ENCODE assay signal across 8 cellular contexts in the genomic region with DNA sequence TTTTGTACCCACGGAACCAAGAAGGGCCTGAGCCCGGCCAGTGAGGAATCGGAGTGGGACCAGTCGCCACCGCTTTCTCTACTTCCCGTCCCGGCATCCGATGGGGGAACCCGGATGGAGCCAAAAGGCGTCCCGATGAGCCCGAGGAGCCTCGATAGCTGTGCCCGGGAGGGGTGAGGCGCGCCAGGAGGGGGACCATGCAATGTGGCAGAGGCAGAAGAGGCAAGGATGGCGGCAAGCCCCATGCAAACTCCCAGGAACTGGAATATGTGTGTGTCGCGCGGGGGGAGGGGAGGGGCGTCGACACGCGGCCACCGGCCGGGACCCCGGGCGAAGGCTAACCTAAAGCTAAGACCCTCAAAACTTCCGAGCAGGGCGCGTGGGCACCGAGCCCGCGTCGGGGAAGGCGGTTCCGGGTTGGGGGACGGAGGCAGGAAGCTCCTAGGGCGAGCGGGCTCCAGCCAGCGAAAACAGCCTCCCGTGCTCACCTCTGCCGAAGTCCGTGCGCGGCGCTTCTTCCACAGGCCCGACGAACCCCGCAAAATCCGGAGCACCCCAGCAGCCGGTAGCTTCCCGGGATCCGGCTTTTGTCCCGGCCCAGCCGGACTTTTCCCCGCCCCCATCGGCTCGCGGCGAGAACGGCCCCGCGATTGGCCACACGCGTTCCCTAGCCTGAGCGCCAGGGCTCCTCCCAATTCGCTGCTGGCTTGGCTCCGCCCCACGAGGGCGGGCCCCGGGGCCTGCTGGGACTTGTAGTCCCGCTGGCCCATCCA. TPM values are rescaled to one million over a fixed set of nuclear protein-coding genes. Genes with fewer than 3 reads are reported as not detected.
DNase-seq lines count a peak whose midpoint lies in the region; ATAC-seq and TF ChIP-seq lines count a peak whose summit lies in the region.

A gene (minus strand): TSS at position 560 of the 773 bp plus-strand sequence. CDS start 5,078 bp downstream, outside the sequence.

- H3K4me1 Mint-ChIP-seq in type B pancreatic cell (ENCODE audit: unreplicated experiment), result peaks cover 43% of the 10 kb centered on the region

- DNase-seq in GM10266 (ENCODE audit: extremely low spot score) (peak; percentile 99), NCI-H128 (lab: John Stamatoyannopoulos, UW; ENCODE audit: unreplicated experiment) (peak; percentile 88), T follicular helper cell (ENCODE audit: low read depth) (peak; percentile 90), adipocyte (ENCODE audit: low read depth) (peak; percentile 99), cardiac septum (ENCODE audit: low spot score) (peak; percentile 99), pons (ENCODE audit: low spot score) (peak; percentile 98), type B pancreatic cell (ENCODE audit: extremely low spot score, unreplicated experiment) (peak; percentile 98)

- peak within 1 kb of the TSS; percentile 92 for H3K4me3 Mint-ChIP-seq in type B pancreatic cell

- no peaks in the 10 kb centered on the region for H3K9me3 Mint-ChIP-seq in type B pancreatic cell

- H3K9ac ChIP-seq in adipocyte (ENCODE audit: low read length), result peak within 1 kb of the TSS; percentile 98

- peak; percentile 92 for ATAC-seq in HG02642 (IDR thresholded peaks at IDR 0.05; ENCODE audit: poor library complexity, unreplicated experiment)

- H3K4me1 ChIP-seq in adipocyte (ENCODE audit: control insufficient read depth, insufficient read depth, low read length), result peaks cover 45% of the 10 kb centered on the region

- intact Hi-C loops in cardiac septum (cut with DNase I), result loop anchor here (1.0 to 10.0 kb wide), 2 partner anchors 12 to 64 kb away; a partner anchor contains a TSS

- H3K4me3 ChIP-seq in adipocyte (ENCODE audit: low read length), result peak within 1 kb of the TSS; percentile 96

- no peaks in the 10 kb centered on the region for H3K9me3 ChIP-seq in adipocyte (ENCODE audit: control insufficient read depth, low read length)

- TF ChIP-seq CTCF in GM10266 (IDR thresholded peaks at IDR 0.05; ENCODE audit: control insufficient read depth, insufficient read depth, low read depth, missing control alignments), result no peak
- no peak for TF ChIP-seq CTCF in type B pancreatic cell (conservative IDR thresholded peaks at IDR 0.05)

- no peaks in the 10 kb centered on the region for H3K27me3 ChIP-seq in adipocyte (replicated peaks; ENCODE audit: control insufficient read depth, insufficient read depth, low read length)

- peaks cover 6% of the 10 kb centered on the region for H3K36me3 Mint-ChIP-seq in type B pancreatic cell

- H3K36me3 ChIP-seq in adipocyte (ENCODE audit: control insufficient read depth, insufficient read depth, low read length, severe bottlenecking), result peaks cover 22% of the 10 kb centered on the region

- H3K27me3 Mint-ChIP-seq in type B pancreatic cell, result no peaks in the 10 kb centered on the region

- peak within 1 kb of the TSS; percentile 91 for H3K27ac Mint-ChIP-seq in type B pancreatic cell

RNA-seq across cellular contexts. Expression of the gene that starts here (rescaled TPM):
- 33.6 TPM for total RNA-seq in cardiac septum
- total RNA-seq in type B pancreatic cell (ENCODE audit: low replicate concordance), result 160 and 161 TPM in 2 replicates

Comparison
In these comparisons a context has a peak if more than half of its experiments do, and no peak if none do; other contexts are left out.
1. Peak in every context shown above with its lines: DNase-seq, ATAC-seq and H3K4me3 ChIP-seq.